ENCODE assay signal across 9 cellular contexts in the genomic region with DNA sequence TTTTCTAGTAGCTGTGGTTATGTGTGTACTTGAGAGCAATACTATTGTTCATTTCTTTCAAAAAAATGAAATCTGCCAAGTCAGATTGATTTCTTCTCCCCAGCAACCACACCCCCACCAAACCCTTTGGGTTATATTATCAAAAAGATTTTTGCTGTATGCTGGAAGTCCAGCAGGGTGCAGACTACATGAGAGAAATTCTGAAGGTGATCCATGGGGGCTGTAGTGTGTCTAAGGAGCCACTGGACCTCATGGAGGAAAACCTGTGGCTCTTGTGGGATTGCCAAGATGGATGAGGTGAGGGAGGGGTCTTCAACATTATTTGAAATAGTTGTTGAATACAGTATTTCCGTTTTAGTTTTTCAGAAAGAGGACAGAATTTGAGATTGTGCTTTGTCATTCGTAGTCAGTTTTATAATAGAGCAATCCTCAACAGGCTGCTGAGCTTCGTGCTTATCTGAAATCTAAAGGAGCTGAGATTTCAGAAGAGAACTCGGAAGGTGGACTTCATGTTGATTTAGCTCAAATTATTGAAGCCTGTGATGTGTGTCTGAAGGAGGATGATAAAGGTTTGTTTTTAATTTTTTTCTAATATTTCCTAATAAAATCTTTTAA. TPM values are rescaled to one million over a fixed set of nuclear protein-coding genes. Genes with fewer than 3 reads are reported as not detected.
DNase-seq lines count a peak whose midpoint lies in the region; TF ChIP-seq lines count a peak whose summit lies in the region.
"Had no signal": no experiment of that assay in that cellular context is flagged by ENCODE, and none has a peak within 500 bp of the region (broad histone marks: within the 10 kb centered on the region; RNA-seq: fewer than 3 reads in every experiment).

No MANE protein-coding gene starts in this region.

- H3K27ac ChIP-seq in HEK293 (ENCODE audit: extremely low read depth, low read depth, low read length): no peak overlapping the region
- no peak overlapping the region for H3K27ac ChIP-seq in VCaP

- H3K27me3 ChIP-seq in kidney epithelial cell (ENCODE audit: control insufficient read depth, insufficient read depth, low read length): no peaks in the 10 kb centered on the region

- no peaks in the 10 kb centered on the region for H3K9me3 ChIP-seq in HEK293 (ENCODE audit: control insufficient read depth, insufficient read depth, low read depth, low read length)

- POLR2A ChIA-PET in HEK293 (lab: Yijun Ruan, JAX): no interaction called here

- H3K36me3 ChIP-seq in HEK293 (ENCODE audit: control insufficient read depth in 2 of 2, insufficient read depth in 1 of 2, low read length in 2 of 2): peaks cover 11 to 39% of the 10 kb centered on the region in 2 experiments
- no peaks in the 10 kb centered on the region for H3K36me3 ChIP-seq in kidney epithelial cell (ENCODE audit: control insufficient read depth, insufficient read depth, low read length)

- CTCF ChIA-PET in HEK293 (lab: Yijun Ruan, JAX): interaction anchor here (0.7 to 1.6 kb wide), 2 partner anchors 200 to 202 kb away, joined by 3 to 6 read pairs; no protein-coding TSS in a partner anchor

- DNase-seq in COLO829 (ENCODE audit: low spot score) (peak; percentile 11), kidney epithelial cell (ENCODE audit: low read depth) (no peak), NCI-H748 (lab: John Stamatoyannopoulos, UW; ENCODE audit: unreplicated experiment) (no peak), GM20000 (ENCODE audit: low spot score) (no peak), cerebellum (ENCODE audit: low spot score) (no peak)
- no peak for DNase-seq in stimulated activated CD4-positive, alpha-beta T cell treated with anti-CD3 and anti-CD28 coated beads, Interleukin-4, amount 100 ng/mL, for 4 hours
- DNase-seq: naive B cell had no signal

- no peak overlapping the region for H3K4me3 ChIP-seq in HEK293 (ENCODE audit: low read depth, low read length)
- no peak overlapping the region for H3K4me3 ChIP-seq in kidney epithelial cell (ENCODE audit: low read depth, low read length)

- H3K4me1 ChIP-seq in HEK293 (ENCODE audit: control insufficient read depth, insufficient read depth, low read length): no peaks in the 10 kb centered on the region

- no peak for TF ChIP-seq CTCF in HEK293 (tag by site-specific recombination; IDR thresholded peaks at IDR 0.05)
- TF ChIP-seq CTCF in VCaP (conservative IDR thresholded peaks at IDR 0.05): peak; percentile 42
- peak; percentile 35 for TF ChIP-seq CTCF in kidney epithelial cell (IDR thresholded peaks at IDR 0.05; ENCODE audit: insufficient read depth, low read length, poor library complexity, severe bottlenecking)
- TF ChIP-seq CTCF in GM20000 (IDR thresholded peaks at IDR 0.05; ENCODE audit: extremely low read depth, missing control alignments): no peak

TF ChIP-seq in HEK293, 187 proteins besides CTCF, POLR2A, EP300 and RAD21:
- no peak for TF ChIP-seq ZNF146 (tag by site-specific recombination; IDR thresholded peaks at IDR 0.05)
- peak; percentile 60 for TF ChIP-seq SCRT2 (tag by site-specific recombination; IDR thresholded peaks at IDR 0.05)
- TF ChIP-seq, protein P1, sequence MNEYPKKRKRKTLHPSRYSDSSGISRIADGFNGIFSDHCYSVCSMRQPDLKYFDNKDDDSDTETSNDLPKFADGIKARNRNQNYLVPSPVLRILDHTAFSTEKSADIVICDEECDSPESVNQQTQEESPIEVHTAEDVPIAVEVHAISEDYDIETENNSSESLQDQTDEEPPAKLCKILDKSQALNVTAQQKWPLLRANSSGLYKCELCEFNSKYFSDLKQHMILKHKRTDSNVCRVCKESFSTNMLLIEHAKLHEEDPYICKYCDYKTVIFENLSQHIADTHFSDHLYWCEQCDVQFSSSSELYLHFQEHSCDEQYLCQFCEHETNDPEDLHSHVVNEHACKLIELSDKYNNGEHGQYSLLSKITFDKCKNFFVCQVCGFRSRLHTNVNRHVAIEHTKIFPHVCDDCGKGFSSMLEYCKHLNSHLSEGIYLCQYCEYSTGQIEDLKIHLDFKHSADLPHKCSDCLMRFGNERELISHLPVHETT (tag by site-specific recombination; IDR thresholded peaks at IDR 0.05): no peak
- no peak for TF ChIP-seq ZNF354C (tag by site-specific recombination; IDR thresholded peaks at IDR 0.05; ENCODE audit: borderline replicate concordance, low read depth)
- no peak for TF ChIP-seq ZNF10 (tag by site-specific recombination; IDR thresholded peaks at IDR 0.05)
- TF ChIP-seq ZNF335 (tag by site-specific recombination; conservative IDR thresholded peaks at IDR 0.05): no peak

RNA-seq across cellular contexts. Expression of gene EIF3M, which starts 3.1 kb away (rescaled TPM):
- 613 and 759 TPM in 2 replicates for total RNA-seq in kidney epithelial cell
- 91.5 TPM for total RNA-seq in cerebellum

Comparison
In these comparisons a context has a peak if more than half of its experiments do, and no peak if none do; other contexts are left out.
1. CTCF ChIP-seq: peak in VCaP (single experiment) and kidney epithelial cell (single experiment); none in HEK293 (single experiment) and GM20000 (single experiment).